ENCODE assay signal across 11 cellular contexts in the genomic region with DNA sequence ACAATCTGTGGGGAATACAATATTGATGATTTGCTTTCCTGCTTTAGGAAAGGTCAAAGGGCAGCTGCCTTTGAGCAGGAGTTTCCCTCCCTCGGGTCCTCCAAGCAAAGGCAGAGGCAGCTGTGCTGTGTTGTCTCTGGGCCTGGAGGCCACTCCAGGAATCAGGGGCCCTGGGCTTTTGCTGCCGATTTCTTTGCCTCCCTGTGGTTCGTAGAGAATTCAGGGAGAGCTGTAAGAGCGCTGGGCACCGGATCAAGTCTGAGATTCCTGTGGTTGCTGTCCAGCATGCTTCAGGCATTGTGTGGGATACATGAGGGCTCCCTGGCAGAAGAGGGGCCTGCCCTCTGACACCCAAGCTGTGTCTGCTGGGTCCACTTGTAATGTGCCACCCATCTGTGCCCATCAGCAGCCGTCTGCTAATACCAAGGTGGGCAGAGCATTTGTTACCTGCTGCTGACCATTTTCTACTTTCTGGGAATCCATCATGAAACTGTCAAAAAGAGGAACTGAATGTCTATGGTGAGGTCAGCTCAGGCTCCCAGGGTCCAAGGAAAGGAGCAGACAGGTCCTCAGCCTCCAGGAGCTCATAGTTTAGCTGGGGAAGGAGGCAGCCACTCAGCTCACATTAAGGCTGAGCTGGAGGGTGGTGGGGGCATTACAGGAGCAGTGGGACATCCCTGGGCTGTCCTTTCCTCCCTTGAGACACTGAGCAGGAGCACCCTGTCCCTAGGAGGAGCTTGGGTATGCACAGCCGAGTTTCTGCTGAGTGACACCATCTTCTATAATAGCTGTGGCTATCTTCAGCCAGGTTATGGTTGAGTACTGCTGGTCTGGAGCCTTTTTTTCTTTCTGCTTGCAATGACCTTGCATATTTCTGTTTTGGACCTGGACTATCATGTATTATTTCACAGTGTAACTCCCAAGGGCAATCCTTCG.
A peak's percentile ranks its signal among the peaks of the same experiment; 100 is the strongest.
DNase-seq lines count a peak whose midpoint lies in the region; ATAC-seq and TF ChIP-seq lines count a peak whose summit lies in the region.
"Had no signal": no experiment of that assay in that cellular context is flagged by ENCODE, and none has a peak within 500 bp of the region (broad histone marks: within the 10 kb centered on the region; RNA-seq: fewer than 3 reads in every experiment).

No MANE protein-coding gene starts in this region.

- H3K4me3 ChIP-seq in foreskin fibroblast (ENCODE audit: low read depth in 1 of 2, low read length in 2 of 2) (no peak overlapping the region), psoas muscle (no peak overlapping the region), esophagus squamous epithelium (no peak overlapping the region)

- H3K36me3 ChIP-seq in psoas muscle (ENCODE audit: insufficient read depth in 1 of 2, low read depth in 1 of 2), result no peaks in the 10 kb centered on the region
- H3K36me3 ChIP-seq in esophagus squamous epithelium, result no peaks in the 10 kb centered on the region

- intact Hi-C loops in psoas muscle (cut with DNase I), result loop anchor here in 1 of 2 donors (5.0 kb wide), 1 partner anchor 50 kb away; no protein-coding TSS in a partner anchor
- intact Hi-C loops in esophagus squamous epithelium (cut with DNase I), result no loop called here

- H3K4me1 ChIP-seq in psoas muscle (peaks cover 48% of the 10 kb centered on the region), esophagus squamous epithelium (peaks cover 0 to 3% (median 0%) of the 10 kb centered on the region in 3 donors)

- WGBS in psoas muscle, 3 donors, result 30 to 43% (median 35%) methylated on average over 8 of the region's 8 CpGs
- 62 to 69% methylated on average over 3 to 5 of the region's 8 CpGs for WGBS in esophagus squamous epithelium, 2 donors

- TF ChIP-seq POLR2A in esophagus squamous epithelium (IDR thresholded peaks at IDR 0.05), result no peak

- peak overlapping the region; percentile 46 for H3K27ac ChIP-seq in psoas muscle
- H3K27ac ChIP-seq in esophagus squamous epithelium, result no peak overlapping the region
- H3K27ac ChIP-seq: parathyroid adenoma had no signal

- ATAC-seq in psoas muscle (peak; percentile 77 to 88 (median 85)), GM21528 (IDR thresholded peaks at IDR 0.05; ENCODE audit: low FRiP score, unreplicated experiment) (no peak)
- ATAC-seq: Panc1 had no signal

- TF ChIP-seq CTCF in foreskin fibroblast (IDR thresholded peaks at IDR 0.05; ENCODE audit: low read depth, low read length) (no peak), psoas muscle (IDR thresholded peaks at IDR 0.05) (no peak), esophagus squamous epithelium (IDR thresholded peaks at IDR 0.05) (no peak)

- H3K9me3 ChIP-seq in psoas muscle, result no peaks in the 10 kb centered on the region
- H3K9me3 ChIP-seq in esophagus squamous epithelium, result no peaks in the 10 kb centered on the region

- DNase-seq in ELF-1 (ENCODE audit: low read depth, low spot score) (peak; percentile 60), RPMI8226 (peak; percentile 34), foreskin fibroblast (peak; percentile 77 to 91), psoas muscle (peak in 1 of 2 donors; percentile 60), esophagus squamous epithelium (lab: John Stamatoyannopoulos, UW) (no peak), NCI-H69 (lab: John Stamatoyannopoulos, UW) (no peak)
- no peak for DNase-seq in stimulated activated CD4-positive, alpha-beta T cell treated with anti-CD3 and anti-CD28 coated beads, Interleukin-4, amount 100 ng/mL, for 1 hour
- DNase-seq: NCI-H1105 treated with DMSO at 0.1 percent for 48 hours had no signal

- H3K27me3 ChIP-seq in psoas muscle (ENCODE audit: insufficient read depth in 3 of 3, low read length in 2 of 3) (no peaks in the 10 kb centered on the region), esophagus squamous epithelium (no peaks in the 10 kb centered on the region)

Comparison
In these comparisons a context has a peak if more than half of its experiments do, and no peak if none do; other contexts are left out.
1. DNase-seq: peak in ELF-1 (single experiment), RPMI8226 (single experiment) and foreskin fibroblast (2 of 2); none in esophagus squamous epithelium (single experiment), NCI-H69 (single experiment) and stimulated activated CD4-positive, alpha-beta T cell treated with anti-CD3 and anti-CD28 coated beads, Interleukin-4, amount 100 ng/mL, for 1 hour (single experiment).